ENCODE assay signal across 8 cellular contexts in the genomic region with DNA sequence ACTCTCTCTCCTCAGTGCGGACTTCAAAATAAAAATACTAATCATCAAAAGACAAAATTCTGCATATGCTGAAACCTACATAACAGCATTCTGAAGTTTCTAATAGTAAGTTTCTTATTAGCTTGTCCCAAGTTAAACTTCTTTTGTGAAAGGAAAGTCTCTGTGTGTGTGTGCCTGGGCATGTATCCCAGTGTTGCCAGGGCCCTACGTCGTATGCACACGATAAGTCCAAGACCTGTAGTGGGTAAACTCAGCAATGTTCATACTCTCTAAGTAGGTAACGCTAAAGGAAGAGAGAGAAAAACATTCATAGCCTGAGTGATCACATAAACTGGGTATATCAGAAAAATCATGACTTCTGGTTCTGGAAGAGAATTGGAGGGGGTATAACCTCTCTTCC.
"Had no signal": no experiment of that assay in that cellular context is flagged by ENCODE, and none has a peak within 500 bp of the region (broad histone marks: within the 10 kb centered on the region; RNA-seq: fewer than 3 reads in every experiment).

No MANE protein-coding gene starts in this region.

- FAIRE-seq: G401.6, GM12878, GM12891, GM12892, GM18507, GM19239 had no signal

- DNase-seq: GDM1, GF-D8 had no signal

- ATAC-seq: GM12878 had no signal

- H3K4me3 ChIP-seq: GM12878 had no signal
